In genomic region chr22:50582562-50583293, GRCh38 we compare ENCODE assay signal across 1 cellular context.
TF ChIP-seq lines count a peak whose summit lies in the region.

Gene CHKB, minus strand, starts transcription at chr22:50582849. Its CDS starts 68 bp downstream, at chr22:50582781.

TF ChIP-seq in K562, 482 proteins besides CTCF, POLR2A, EP300 and RAD21 (continued from another document and continues in another):
- TF ChIP-seq ARID4B (CRISPR knock-in tag; IDR thresholded peaks at IDR 0.05) (peak; percentile 56; the same call in 1 of the 2 replicates), CCNT2 (IDR thresholded peaks at IDR 0.05; ENCODE audit: borderline replicate concordance, extremely low read depth, insufficient read length, low read depth, low read length) (peak; percentile 12), NFIC (IDR thresholded peaks at IDR 0.05) (peak; percentile 29; the same call in 1 of the 2 replicates), ATF1 (CRISPR knock-in tag; IDR thresholded peaks at IDR 0.05) (peak; percentile 69), ATF1 (tag; IDR thresholded peaks at IDR 0.05) (peak; percentile 82), ZNF280A (IDR thresholded peaks at IDR 0.05; ENCODE audit: low read depth, partially characterized antibody) (no peak), E2F6 (IDR thresholded peaks at IDR 0.05; ENCODE audit: borderline replicate concordance in 1 of 2, extremely low read depth in 1 of 2, insufficient read depth in 1 of 2, insufficient read length in 1 of 2, low read depth in 1 of 2, low read length in 1 of 2, poor library complexity in 1 of 2, severe bottlenecking in 1 of 2) (peak in 1 of 2 experiments; percentile 70), ZNF316 (IDR thresholded peaks at IDR 0.05) (no peak), TEAD1 (CRISPR knock-in tag; IDR thresholded peaks at IDR 0.05) (peak in 1 of 2 experiments; percentile 73; a peak in 2 of 4 replicates), KDM1A (IDR thresholded peaks at IDR 0.05) (no peak), DLX4 (CRISPR knock-in tag; IDR thresholded peaks at IDR 0.05) (no peak), RBBP5 (IDR thresholded peaks at IDR 0.05; ENCODE audit: borderline replicate concordance, insufficient read depth, low read length, poor library complexity, severe bottlenecking) (peak; percentile 49), MLLT1 (IDR thresholded peaks at IDR 0.05) (no peak), USF2 (CRISPR knock-in tag; IDR thresholded peaks at IDR 0.05) (peak; percentile 8; the same call in 1 of the 2 replicates), HMGN3 (IDR thresholded peaks at IDR 0.05; ENCODE audit: borderline replicate concordance, extremely low read depth, insufficient read length, low read depth, low read length) (peak; percentile 29), ZNF280B (CRISPR knock-in tag; IDR thresholded peaks at IDR 0.05) (no peak), NRF1 (conservative IDR thresholded peaks at IDR 0.05 in 1 of 2, IDR thresholded peaks at IDR 0.05 in 1 of 2) (peak; percentile 96), ZNF395 (CRISPR knock-in tag; IDR thresholded peaks at IDR 0.05) (0 out of 2 replicates have a peak, but pooled peaks have one; percentile 42), MAX (CRISPR knock-in tag; IDR thresholded peaks at IDR 0.05) (peak; percentile 70), ZNF512 (tag; IDR thresholded peaks at IDR 0.05) (no peak), POLR2B (IDR thresholded peaks at IDR 0.05; ENCODE audit: low read depth, partially characterized antibody) (peak; percentile 57), ZNF444 (CRISPR knock-in tag; IDR thresholded peaks at IDR 0.05) (no peak), ZNF408 (CRISPR knock-in tag; IDR thresholded peaks at IDR 0.05; ENCODE audit: low read depth) (no peak), PKNOX1 (IDR thresholded peaks at IDR 0.05) (peak; percentile 50)
